ENCODE assay signal across 9 cellular contexts in the genomic region with DNA sequence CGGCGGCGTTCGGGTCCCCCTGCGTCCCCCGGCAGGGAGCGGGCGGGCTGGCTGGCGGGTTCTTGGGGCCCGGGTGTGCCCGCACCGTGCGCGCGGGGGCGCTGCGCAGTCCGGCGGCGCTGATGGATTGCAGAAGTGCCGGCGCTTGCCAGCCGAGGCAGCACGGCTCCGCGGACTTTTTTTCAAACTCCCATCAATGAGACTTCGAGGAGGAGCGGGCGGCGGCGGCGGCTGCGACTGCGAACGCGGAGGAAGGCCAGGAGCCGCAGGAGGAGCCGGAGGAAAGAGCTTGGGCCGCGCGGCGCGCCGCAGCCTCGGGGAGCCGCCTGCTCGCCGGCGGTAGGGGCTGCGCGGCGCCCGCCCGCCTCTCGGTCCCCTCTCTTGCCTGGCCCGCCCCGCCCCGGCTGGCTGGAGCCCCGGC. TPM values are rescaled to one million over a fixed set of nuclear protein-coding genes. Genes with fewer than 3 reads are reported as not detected.
DNase-seq lines count a peak whose midpoint lies in the region; ATAC-seq and TF ChIP-seq lines count a peak whose summit lies in the region.
"Had no signal": no experiment of that assay in that cellular context is flagged by ENCODE, and none has a peak within 500 bp of the region (broad histone marks: within the 10 kb centered on the region; RNA-seq: fewer than 3 reads in every experiment).

Gene GLI2 (plus strand): TSS at position 119 of the 421 bp plus-strand sequence. CDS start 61,453 bp downstream, outside the sequence.

- H3K4me1 ChIP-seq in BE2C (peaks cover 3% of the 10 kb centered on the region; the same call in 1 of the 2 replicates), trophoblast cell (ENCODE audit: control insufficient read depth in 1 of 2, insufficient read depth in 2 of 2, low read length in 2 of 2) (peaks cover 8 to 23% of the 10 kb centered on the region in 2 experiments)

- peak within 1 kb of the TSS; percentile 36 for H2BK5ac ChIP-seq in trophoblast cell (ENCODE audit: low read depth, low read length, poor library complexity)

- H3K36me3 Mint-ChIP-seq in activated T-helper 17 cell treated with anti-CD3 and anti-CD28 coated beads, Interleukin-2, amount 50 U/mL, for 72 hours (ENCODE audit: low read depth): no peaks in the 10 kb centered on the region

- H3K18ac ChIP-seq in trophoblast cell (ENCODE audit: low read length): peak within 1 kb of the TSS; percentile 86

- H3K36me3 ChIP-seq in BE2C (no peaks in the 10 kb centered on the region), trophoblast cell (ENCODE audit: control insufficient read depth in 1 of 2, insufficient read depth in 2 of 2, low read length in 2 of 2) (no peaks in the 10 kb centered on the region)

- no CpG with 5 or more reads among the region's 59 CpGs for WGBS in trophoblast cell (ENCODE audit: extremely low coverage, insufficient coverage, insufficient read length)

- H3K27me3 ChIP-seq in BE2C (no peaks in the 10 kb centered on the region), trophoblast cell (ENCODE audit: insufficient read depth, low read length) (peaks cover 19% of the 10 kb centered on the region)

- ATAC-seq in GM19397 (IDR thresholded peaks at IDR 0.05; ENCODE audit: unreplicated experiment) (peak; percentile 55), Right ventricle myocardium superior (ENCODE audit: poor library complexity) (peak; percentile 91), HG03460 (IDR thresholded peaks at IDR 0.05; ENCODE audit: unreplicated experiment) (no peak)
- ATAC-seq in activated T-helper 17 cell treated with anti-CD3 and anti-CD28 coated beads, Interleukin-2, amount 50 U/mL, for 72 hours (replicated peaks): peak; percentile 18

- peaks cover 3% of the 10 kb centered on the region for H3K79me2 ChIP-seq in trophoblast cell (ENCODE audit: control insufficient read depth, insufficient read depth, low read length, poor library complexity)

- H2AFZ ChIP-seq in trophoblast cell (ENCODE audit: insufficient read depth, low read length, poor library complexity): peak within 1 kb of the TSS; percentile 92

- H4K12ac ChIP-seq in trophoblast cell (ENCODE audit: low read depth, low read length): peak within 1 kb of the TSS; percentile 70

- no peak within 1 kb of the TSS for H2AK5ac ChIP-seq in trophoblast cell (ENCODE audit: low read length)

- H3K4ac ChIP-seq in trophoblast cell (ENCODE audit: low read depth, low read length): no peak within 1 kb of the TSS

- DNase-seq in BE2C (peak; percentile 76), NCI-H345 (lab: John Stamatoyannopoulos, UW) (peak; percentile 71), Right ventricle myocardium superior (peak; percentile 83), trophoblast cell (peak; percentile 9 to 58), SHP77 treated with DMSO at 0.1 percent for 48 hours (lab: John Stamatoyannopoulos, UW) (no peak)

- peak within 1 kb of the TSS; percentile 88 for H3K9ac ChIP-seq in trophoblast cell (ENCODE audit: low read length)

- H3K23ac ChIP-seq in trophoblast cell (ENCODE audit: low read length): no peak within 1 kb of the TSS

- H3K4me1 Mint-ChIP-seq in activated T-helper 17 cell treated with anti-CD3 and anti-CD28 coated beads, Interleukin-2, amount 50 U/mL, for 72 hours: no peaks in the 10 kb centered on the region

- H3K14ac ChIP-seq in trophoblast cell (ENCODE audit: low read length): peak within 1 kb of the TSS; percentile 8

- H3K4me3 ChIP-seq in BE2C (ENCODE audit: low read depth, low read length) (peak within 1 kb of the TSS; percentile 67), trophoblast cell (ENCODE audit: low read depth, low read length) (peak within 1 kb of the TSS; percentile 78)

- peak; percentile 48 for TF ChIP-seq CTCF in BE2C (IDR thresholded peaks at IDR 0.05; ENCODE audit: low read depth, low read length)

- H2BK12ac ChIP-seq in trophoblast cell (ENCODE audit: low read length): peak within 1 kb of the TSS; percentile 5

- H3K9me3 Mint-ChIP-seq in activated T-helper 17 cell treated with anti-CD3 and anti-CD28 coated beads, Interleukin-2, amount 50 U/mL, for 72 hours: no peaks in the 10 kb centered on the region
- H3K9me3 Mint-ChIP-seq: stimulated activated naive CD8-positive, alpha-beta T cell treated with anti-CD3 and anti-CD28 coated beads, Interleukin-15, Interleukin-2, amounts not matched to agents 100 ng/mL and 50 ng/mL, for 24 hours had no signal

- H3K27ac Mint-ChIP-seq in activated T-helper 17 cell treated with anti-CD3 and anti-CD28 coated beads, Interleukin-2, amount 50 U/mL, for 72 hours: no peak within 1 kb of the TSS
- H3K27ac Mint-ChIP-seq: stimulated activated naive CD8-positive, alpha-beta T cell treated with anti-CD3 and anti-CD28 coated beads, Interleukin-15, Interleukin-2, amounts not matched to agents 100 ng/mL and 50 ng/mL, for 24 hours had no signal

- H3K9me3 ChIP-seq in BE2C (no peaks in the 10 kb centered on the region), trophoblast cell (ENCODE audit: insufficient read depth, low read depth, low read length) (no peaks in the 10 kb centered on the region)

- H3K27me3 Mint-ChIP-seq in activated T-helper 17 cell treated with anti-CD3 and anti-CD28 coated beads, Interleukin-2, amount 50 U/mL, for 72 hours: peaks cover 53% of the 10 kb centered on the region

- H3K4me2 ChIP-seq in trophoblast cell (ENCODE audit: low read length): peak within 1 kb of the TSS; percentile 95

- H4K91ac ChIP-seq in trophoblast cell (ENCODE audit: low read depth, low read length): peak within 1 kb of the TSS; percentile 45

- peak within 1 kb of the TSS; percentile 31 for H3K4me3 Mint-ChIP-seq in activated T-helper 17 cell treated with anti-CD3 and anti-CD28 coated beads, Interleukin-2, amount 50 U/mL, for 72 hours
- H3K4me3 Mint-ChIP-seq: stimulated activated naive CD8-positive, alpha-beta T cell treated with anti-CD3 and anti-CD28 coated beads, Interleukin-15, Interleukin-2, amounts not matched to agents 100 ng/mL and 50 ng/mL, for 24 hours had no signal

- peak within 1 kb of the TSS; percentile 50 for H4K8ac ChIP-seq in trophoblast cell (ENCODE audit: low read depth, low read length)

- peak within 1 kb of the TSS; percentile 21 for H2BK120ac ChIP-seq in trophoblast cell (ENCODE audit: insufficient read depth, low read length, poor library complexity)

- H3K79me1 ChIP-seq in trophoblast cell (ENCODE audit: low read length): peaks cover 7% of the 10 kb centered on the region

- intact Hi-C loops in Right ventricle myocardium superior (cut with DNase I): no loop called here

- H3K27ac ChIP-seq in trophoblast cell (ENCODE audit: low read depth, low read length): peak within 1 kb of the TSS; percentile 17

RNA-seq across cellular contexts. Expression of gene GLI2, which starts in this region (rescaled TPM):
- 10.3 TPM for polyA plus RNA-seq in BE2C (2012; ENCODE audit: insufficient read depth, insufficient read length, low read depth)
- not detected for total RNA-seq in activated T-helper 17 cell treated with anti-CD3 and anti-CD28 coated beads, Interleukin-2, amount 50 U/mL, for 72 hours
- total RNA-seq in Right ventricle myocardium superior: 1.3 TPM
- 2.7 and 3.4 TPM in 2 replicates for polyA plus RNA-seq in trophoblast cell (2013)

Comparison
In these comparisons a context has a peak if more than half of its experiments do, and no peak if none do; other contexts are left out.
1. Peak in ATAC-seq in activated T-helper 17 cell treated with anti-CD3 and anti-CD28 coated beads, Interleukin-2, amount 50 U/mL, for 72 hours; RNA of the gene not detected or under 1 TPM.